ENCODE assay signal across 8 cellular contexts in the genomic region with DNA sequence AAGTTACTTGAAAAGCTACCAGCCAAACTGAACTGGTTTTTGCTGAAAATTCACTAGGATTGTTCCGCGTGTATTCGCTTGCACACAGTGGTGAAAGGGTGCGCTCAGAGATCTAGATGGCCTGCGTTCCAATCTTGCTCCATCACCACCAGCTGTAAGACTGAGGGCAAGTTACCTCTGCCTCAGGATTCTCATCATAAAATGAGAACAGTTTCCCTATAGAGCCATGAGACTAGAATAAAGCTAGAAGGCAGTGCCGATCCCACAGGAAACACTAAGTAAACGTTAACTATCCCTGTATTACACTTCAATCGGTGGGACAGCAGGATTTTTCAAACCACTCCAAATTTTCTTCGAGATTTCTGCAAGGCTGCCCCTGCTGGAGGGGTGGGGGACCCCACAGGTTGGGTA. TPM values are rescaled to one million over a fixed set of nuclear protein-coding genes. Genes with fewer than 3 reads are reported as not detected.
DNase-seq lines count a peak whose midpoint lies in the region; ATAC-seq and TF ChIP-seq lines count a peak whose summit lies in the region.

No MANE protein-coding gene starts in this region.

- TF ChIP-seq CTCF in adrenal gland (IDR thresholded peaks at IDR 0.05) (peak in 1 of 6 experiments; percentile 15), right lobe of liver (IDR thresholded peaks at IDR 0.05) (peak in 1 of 4 donors; percentile 12), upper lobe of right lung (IDR thresholded peaks at IDR 0.05) (no peak)

- H3K4me3 ChIP-seq in ACC112 (ENCODE audit: low read depth, low read length): peak overlapping the region; percentile 87
- peak overlapping the region in 3 of 4 donors; percentile 51 to 74 (median 74) for H3K4me3 ChIP-seq in adrenal gland
- H3K4me3 ChIP-seq in right lobe of liver: peak overlapping the region; percentile 73 to 85 (median 80)
- H3K4me3 ChIP-seq in upper lobe of right lung: peak overlapping the region; percentile 94

- H3K79me2 ChIP-seq in ACC112 (ENCODE audit: control insufficient read depth, insufficient read depth, low read length, unreplicated experiment): peaks cover 36% of the 10 kb centered on the region

- H2AFZ ChIP-seq in ACC112 (ENCODE audit: low read length, unreplicated experiment): peak overlapping the region; percentile 41

- TF ChIP-seq POLR2A in adrenal gland (IDR thresholded peaks at IDR 0.05): no peak
- TF ChIP-seq POLR2A in right lobe of liver (IDR thresholded peaks at IDR 0.05): no peak

- 23 to 34% (median 28%) methylated on average over 9 of the region's 9 CpGs for WGBS in adrenal gland, 4 donors
- 16% methylated on average over 9 of the region's 9 CpGs for WGBS in right lobe of liver (ENCODE audit: insufficient coverage, low coverage, low lambda C conversion rate, missing lambda C conversion rate)

- H3K36me3 ChIP-seq in ACC112 (ENCODE audit: insufficient read depth, low read length) (no peaks in the 10 kb centered on the region), adrenal gland (replicated peaks in 1 of 2) (no peaks in the 10 kb centered on the region), right lobe of liver (no peaks in the 10 kb centered on the region), upper lobe of right lung (no peaks in the 10 kb centered on the region)

- in situ Hi-C loops in G401 (cut with HindIII; ENCODE audit: low sequenced_read_pairs): no loop called here

- no peaks in the 10 kb centered on the region for H3K27me3 ChIP-seq in ACC112 (ENCODE audit: insufficient read depth, low read length)
- H3K27me3 ChIP-seq in adrenal gland: no peaks in the 10 kb centered on the region
- no peaks in the 10 kb centered on the region for H3K27me3 ChIP-seq in right lobe of liver
- H3K27me3 ChIP-seq in upper lobe of right lung: no peaks in the 10 kb centered on the region

- no peak for ATAC-seq in right lobe of liver
- no peak for ATAC-seq in upper lobe of right lung

- DNase-seq in HCEC 1CT: peak; percentile 12
- DNase-seq in adrenal gland: no peak
- no peak for DNase-seq in right lobe of liver
- DNase-seq in upper lobe of right lung: no peak
- DNase-seq in G401 (ENCODE audit: low spot score): no peak
- no peak for DNase-seq in NCI-H2227 (lab: John Stamatoyannopoulos, UW; ENCODE audit: unreplicated experiment)
- DNase-seq in stimulated activated CD4-positive, alpha-beta T cell treated with anti-CD3 and anti-CD28 coated beads, Interleukin-4, amount 100 ng/mL, for 4 hours: no peak

- no peaks in the 10 kb centered on the region for H3K9me3 ChIP-seq in adrenal gland (replicated peaks in 1 of 3)
- no peaks in the 10 kb centered on the region for H3K9me3 ChIP-seq in right lobe of liver
- H3K9me3 ChIP-seq in upper lobe of right lung: no peaks in the 10 kb centered on the region

- H3K4me1 ChIP-seq in ACC112 (ENCODE audit: control insufficient read depth, insufficient read depth, low read length, unreplicated experiment) (peaks cover 24% of the 10 kb centered on the region), adrenal gland (replicated peaks in 1 of 2) (peaks cover 14 to 23% of the 10 kb centered on the region in 2 donors), right lobe of liver (peaks cover 0 to 57% (median 14%) of the 10 kb centered on the region in 4 donors), upper lobe of right lung (peaks cover 16% of the 10 kb centered on the region)

- intact Hi-C loops in adrenal gland (cut with DNase I) (no loop called here), right lobe of liver (cut with DNase I) (no loop called here), upper lobe of right lung (cut with DNase I) (no loop called here)

- H3K27ac ChIP-seq in ACC112 (ENCODE audit: low read depth, low read length): peak overlapping the region; percentile 76
- H3K27ac ChIP-seq in adrenal gland: peak overlapping the region; percentile 86 to 96 (median 93)
- H3K27ac ChIP-seq in right lobe of liver: peak overlapping the region; percentile 57 to 77 (median 72)
- peak overlapping the region; percentile 93 for H3K27ac ChIP-seq in upper lobe of right lung

RNA-seq across cellular contexts. Expression of a gene that starts 0.8 kb away (rescaled TPM):
- 10 to 100 TPM; 57.6 to 91.8 (median 74.0) TPM for total RNA-seq in adrenal gland
- polyA plus RNA-seq in adrenal gland: 10 to 100 TPM; 70.2 to 74.0 (median 72.7) TPM
- total RNA-seq in right lobe of liver: 100 to 1,000 TPM in 5 of 6 experiments, 10 to 100 TPM in 1; 66.5 to 142 (median 111) TPM
- total RNA-seq in upper lobe of right lung: 59.6 TPM
- total RNA-seq in G401 (2014; rRNA removed; shearing (Covaris generic)): 302 and 320 TPM in 2 replicates
